In the genomic region with DNA sequence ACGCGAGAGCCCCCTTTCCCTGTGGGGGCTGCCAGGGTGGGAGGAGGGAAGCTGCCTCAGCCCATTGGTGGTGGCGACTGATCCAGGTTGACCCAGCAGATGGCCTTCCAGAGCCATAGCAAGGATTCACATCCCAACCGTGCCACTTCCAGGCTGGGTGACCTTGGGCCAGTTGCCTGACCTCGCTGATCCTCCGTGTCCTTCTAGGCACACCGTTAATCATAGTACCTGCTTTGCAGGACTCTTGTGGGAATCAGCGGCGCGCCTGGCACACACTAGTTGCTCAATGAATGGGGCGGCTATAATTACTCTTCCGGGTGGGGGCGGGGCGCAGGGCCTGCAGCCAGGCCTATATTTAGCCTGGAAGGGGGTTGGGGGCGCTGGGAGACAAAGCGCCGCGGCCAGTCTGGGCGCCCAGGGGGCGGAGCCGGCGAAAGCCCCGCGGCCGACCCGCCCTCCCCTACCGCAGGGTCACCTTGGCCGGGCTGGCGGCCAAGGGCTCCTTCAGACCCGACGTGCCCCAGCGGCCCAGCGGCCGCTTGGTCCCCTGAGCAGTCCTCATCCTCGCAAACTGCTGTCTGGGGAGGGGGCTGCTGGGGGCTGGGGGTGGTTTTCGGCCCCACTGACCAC, we compare ENCODE assay signal across 8 cellular contexts. TPM values are rescaled to one million over a fixed set of nuclear protein-coding genes. Genes with fewer than 3 reads are reported as not detected.
DNase-seq lines count a peak whose midpoint lies in the region; ATAC-seq and TF ChIP-seq lines count a peak whose summit lies in the region.

No MANE protein-coding gene starts in this region.

- DNase-seq in activated effector memory CD4-positive, alpha-beta T cell treated with anti-CD3 and anti-CD28 coated beads, Interleukin-2, amount 50 U/mL, for 16 hours, result peak; percentile 71
- no peak for DNase-seq in activated effector memory CD4-positive, alpha-beta T cell treated with Interleukin-2 at 50 U/mL for 16 hours
- DNase-seq in brain microvascular endothelial cell (peak; percentile 40), kidney glomerular epithelial cell (lab: John Stamatoyannopoulos, UW) (peak; percentile 13)
- DNase-seq in stimulated activated CD4-positive, alpha-beta T cell treated with anti-CD3 and anti-CD28 coated beads, Interleukin-4, amount 100 ng/mL, for 24 hours, result peak; percentile 21

- H3K4me3 ChIP-seq in brain microvascular endothelial cell (ENCODE audit: low read depth, low read length), result peak overlapping the region; percentile 40

- H3K27ac ChIP-seq in brain microvascular endothelial cell, result no peak overlapping the region

- ATAC-seq in GM21786 (IDR thresholded peaks at IDR 0.05; ENCODE audit: unreplicated experiment) (no peak), GM21360 (IDR thresholded peaks at IDR 0.05; ENCODE audit: unreplicated experiment) (no peak)

- no peaks in the 10 kb centered on the region for H3K27me3 ChIP-seq in brain microvascular endothelial cell (replicated peaks)

- no peaks in the 10 kb centered on the region for H3K36me3 ChIP-seq in brain microvascular endothelial cell (replicated peaks)

- in situ Hi-C loops in brain microvascular endothelial cell (cut with HindIII; ENCODE audit: low pct_ligation_motif_present, low sequenced_read_pairs), result no loop called here

- TF ChIP-seq CTCF in brain microvascular endothelial cell (IDR thresholded peaks at IDR 0.05; ENCODE audit: low read depth, low read length, missing control alignments), result no peak

TF ChIP-seq in PFSK-1, 5 proteins besides CTCF, POLR2A, EP300 and RAD21:
- TF ChIP-seq FOXP2 (optimal IDR thresholded peaks at IDR 0.05; ENCODE audit: borderline replicate concordance, extremely low read depth, extremely low read length, insufficient read depth), result peak; percentile 18
- TF ChIP-seq, protein P1, sequence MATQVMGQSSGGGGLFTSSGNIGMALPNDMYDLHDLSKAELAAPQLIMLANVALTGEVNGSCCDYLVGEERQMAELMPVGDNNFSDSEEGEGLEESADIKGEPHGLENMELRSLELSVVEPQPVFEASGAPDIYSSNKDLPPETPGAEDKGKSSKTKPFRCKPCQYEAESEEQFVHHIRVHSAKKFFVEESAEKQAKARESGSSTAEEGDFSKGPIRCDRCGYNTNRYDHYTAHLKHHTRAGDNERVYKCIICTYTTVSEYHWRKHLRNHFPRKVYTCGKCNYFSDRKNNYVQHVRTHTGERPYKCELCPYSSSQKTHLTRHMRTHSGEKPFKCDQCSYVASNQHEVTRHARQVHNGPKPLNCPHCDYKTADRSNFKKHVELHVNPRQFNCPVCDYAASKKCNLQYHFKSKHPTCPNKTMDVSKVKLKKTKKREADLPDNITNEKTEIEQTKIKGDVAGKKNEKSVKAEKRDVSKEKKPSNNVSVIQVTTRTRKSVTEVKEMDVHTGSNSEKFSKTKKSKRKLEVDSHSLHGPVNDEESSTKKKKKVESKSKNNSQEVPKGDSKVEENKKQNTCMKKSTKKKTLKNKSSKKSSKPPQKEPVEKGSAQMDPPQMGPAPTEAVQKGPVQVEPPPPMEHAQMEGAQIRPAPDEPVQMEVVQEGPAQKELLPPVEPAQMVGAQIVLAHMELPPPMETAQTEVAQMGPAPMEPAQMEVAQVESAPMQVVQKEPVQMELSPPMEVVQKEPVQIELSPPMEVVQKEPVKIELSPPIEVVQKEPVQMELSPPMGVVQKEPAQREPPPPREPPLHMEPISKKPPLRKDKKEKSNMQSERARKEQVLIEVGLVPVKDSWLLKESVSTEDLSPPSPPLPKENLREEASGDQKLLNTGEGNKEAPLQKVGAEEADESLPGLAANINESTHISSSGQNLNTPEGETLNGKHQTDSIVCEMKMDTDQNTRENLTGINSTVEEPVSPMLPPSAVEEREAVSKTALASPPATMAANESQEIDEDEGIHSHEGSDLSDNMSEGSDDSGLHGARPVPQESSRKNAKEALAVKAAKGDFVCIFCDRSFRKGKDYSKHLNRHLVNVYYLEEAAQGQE (IDR thresholded peaks at IDR 0.05; ENCODE audit: insufficient read depth in 1 of 2, low read depth in 2 of 2, low read length in 2 of 2), result no peak
- no peak for TF ChIP-seq POLR2AphosphoS5 (IDR thresholded peaks at IDR 0.05; ENCODE audit: low read depth, low read length)

RNA-seq across cellular contexts. Expression of a gene that starts 5.1 kb away (rescaled TPM):
- polyA plus RNA-seq in PFSK-1 (2012; ENCODE audit: insufficient read length, low read depth), result 2.6 TPM

RNA-seq across cellular contexts. Expression of a gene that starts 8.7 kb away (rescaled TPM):
- 0.18 TPM for polyA plus RNA-seq in PFSK-1 (2012; ENCODE audit: insufficient read length, low read depth)

RNA-seq across cellular contexts. Expression of a gene that starts 9.1 kb away (rescaled TPM):
- 0.68 TPM for polyA plus RNA-seq in PFSK-1 (2012; ENCODE audit: insufficient read length, low read depth)

RNA-seq across cellular contexts. Expression of a gene that starts 30.9 kb away (rescaled TPM):
- not detected for polyA plus RNA-seq in PFSK-1 (2012; ENCODE audit: insufficient read length, low read depth)

RNA-seq across cellular contexts. Expression of a gene that starts 36.8 kb away (rescaled TPM):
- polyA plus RNA-seq in PFSK-1 (2012; ENCODE audit: insufficient read length, low read depth), result 46.9 TPM
